In genomic region chr3:159964166-159964973, GRCh38 we compare ENCODE assay signal across 7 cellular contexts. TPM values are rescaled to one million over a fixed set of nuclear protein-coding genes. Genes with fewer than 3 reads are reported as not detected.
A peak's percentile ranks its signal among the peaks of the same experiment; 100 is the strongest.
DNase-seq lines count a peak whose midpoint lies in the region; ATAC-seq and TF ChIP-seq lines count a peak whose summit lies in the region.

No MANE protein-coding gene starts in this region.

- H3K27me3 ChIP-seq in PC-9 (ENCODE audit: insufficient read depth, low read depth) (no peaks in the 10 kb centered on the region), skeletal muscle satellite cell (ENCODE audit: control insufficient read depth, insufficient read depth, low read length) (no peaks in the 10 kb centered on the region), dorsolateral prefrontal cortex (no peaks in the 10 kb centered on the region)
- H3K27me3 ChIP-seq in CD8-positive, alpha-beta memory T cell (ENCODE audit: insufficient read depth, low read length, poor library complexity, severe bottlenecking): no peaks in the 10 kb centered on the region
- no peaks in the 10 kb centered on the region for H3K27me3 ChIP-seq in CD4-positive, alpha-beta T cell (ENCODE audit: control insufficient read depth, insufficient read depth, low read length)

- no peak overlapping the region for H3K4me3 Mint-ChIP-seq in CD8-positive, alpha-beta memory T cell
- H3K4me3 Mint-ChIP-seq in CD4-positive, alpha-beta T cell: no peak overlapping the region

- H3K9me2 ChIP-seq in PC-9 (ENCODE audit: insufficient read depth): no peaks in the 10 kb centered on the region

- peaks cover 4% of the 10 kb centered on the region; the same call in 1 of the 2 replicates for H3F3A ChIP-seq in PC-9 (ENCODE audit: insufficient read depth, low read depth)

- H3K27me3 Mint-ChIP-seq in CD8-positive, alpha-beta memory T cell: peaks cover 3 to 7% of the 10 kb centered on the region in 2 donors
- no peaks in the 10 kb centered on the region for H3K27me3 Mint-ChIP-seq in CD4-positive, alpha-beta T cell

- H3K4me1 Mint-ChIP-seq in CD8-positive, alpha-beta memory T cell: no peaks in the 10 kb centered on the region
- no peaks in the 10 kb centered on the region for H3K4me1 Mint-ChIP-seq in CD4-positive, alpha-beta T cell (ENCODE audit: low read depth)

- intact Hi-C loops in PC-9 (cut with micrococcal nuclease; ENCODE audit: unreplicated experiment): no loop called here
- intact Hi-C loops in CD4-positive, alpha-beta T cell (cut with DNase I, micrococcal nuclease): no loop called here
- intact Hi-C loops in dorsolateral prefrontal cortex (cut with DNase I): no loop called here

- no peaks in the 10 kb centered on the region for H3K79me2 ChIP-seq in PC-9 (ENCODE audit: low read depth)

- H3K36me3 ChIP-seq in PC-9 (ENCODE audit: low read depth) (no peaks in the 10 kb centered on the region), skeletal muscle satellite cell (ENCODE audit: insufficient read depth, low read length) (no peaks in the 10 kb centered on the region)
- no peaks in the 10 kb centered on the region for H3K36me3 ChIP-seq in CD8-positive, alpha-beta memory T cell (ENCODE audit: insufficient read depth, low read length)

- POLR2A ChIA-PET in PC-9 (lab: Charles Lee; ENCODE audit: unreplicated experiment): no interaction called here
- POLR2A ChIA-PET in CD8-positive, alpha-beta memory T cell (lab: Charles Lee): no interaction called here
- POLR2A ChIA-PET in CD4-positive, alpha-beta T cell (lab: Charles Lee): no interaction called here

- peak; percentile 100 for ATAC-seq in GM18873 (IDR thresholded peaks at IDR 0.05; ENCODE audit: low FRiP score, unreplicated experiment)
- ATAC-seq in HG02759 (IDR thresholded peaks at IDR 0.05; ENCODE audit: unreplicated experiment): peak; percentile 99
- ATAC-seq in CD4-positive, alpha-beta T cell (ENCODE audit: poor library complexity): no peak

- H3K4me1 ChIP-seq in PC-9 (replicated peaks; ENCODE audit: insufficient read depth) (peaks cover 15% of the 10 kb centered on the region), skeletal muscle satellite cell (ENCODE audit: control insufficient read depth, insufficient read depth, low read length) (peaks cover 5% of the 10 kb centered on the region)
- H3K4me1 ChIP-seq in CD8-positive, alpha-beta memory T cell (ENCODE audit: insufficient read depth, low read length): no peaks in the 10 kb centered on the region

- H3K9me3 ChIP-seq in PC-9 (ENCODE audit: insufficient read depth, low read depth) (no peaks in the 10 kb centered on the region), skeletal muscle satellite cell (replicated peaks; ENCODE audit: low read length) (no peaks in the 10 kb centered on the region)
- no peaks in the 10 kb centered on the region for H3K9me3 ChIP-seq in CD8-positive, alpha-beta memory T cell (ENCODE audit: low read length)
- H3K9me3 ChIP-seq in CD4-positive, alpha-beta T cell (ENCODE audit: control insufficient read depth, low read length): no peaks in the 10 kb centered on the region

- peak overlapping the region; percentile 33 for H3K4me2 ChIP-seq in PC-9
- H3K4me2 ChIP-seq in skeletal muscle satellite cell (ENCODE audit: low read length): peak overlapping the region; percentile 16

- CTCF ChIA-PET in PC-9 (lab: Charles Lee): interaction anchor here (1.2 kb wide), 1 partner anchor 24 kb away, joined by 15 read pairs; the partner anchor contains the start of gene IL12A
- CTCF ChIA-PET in CD8-positive, alpha-beta memory T cell (lab: Charles Lee): no interaction called here
- CTCF ChIA-PET in CD4-positive, alpha-beta T cell (lab: Charles Lee): no interaction called here

- H3K9me3 Mint-ChIP-seq in CD8-positive, alpha-beta memory T cell: no peaks in the 10 kb centered on the region
- no peaks in the 10 kb centered on the region for H3K9me3 Mint-ChIP-seq in CD4-positive, alpha-beta T cell

- DNase-seq in PC-9: peak in 1 of 2 experiments; percentile 83
- DNase-seq in CD8-positive, alpha-beta memory T cell: no peak
- DNase-seq in CD4-positive, alpha-beta T cell: no peak
- no peak for DNase-seq in dorsolateral prefrontal cortex

- no peaks in the 10 kb centered on the region for H4K20me1 ChIP-seq in PC-9 (ENCODE audit: insufficient read depth)

- peak overlapping the region; percentile 65 for H2AFZ ChIP-seq in PC-9

- H3K9ac ChIP-seq in skeletal muscle satellite cell (ENCODE audit: low read depth, low read length): no peak overlapping the region

- no peak overlapping the region for H3K27ac Mint-ChIP-seq in CD8-positive, alpha-beta memory T cell
- no peak overlapping the region for H3K27ac Mint-ChIP-seq in CD4-positive, alpha-beta T cell

- H3K4me3 ChIP-seq in PC-9: no peak overlapping the region
- H3K4me3 ChIP-seq in skeletal muscle satellite cell (ENCODE audit: low read length): no peak overlapping the region
- H3K4me3 ChIP-seq in CD8-positive, alpha-beta memory T cell (ENCODE audit: low read length): no peak overlapping the region
- H3K4me3 ChIP-seq in dorsolateral prefrontal cortex: no peak overlapping the region

- peak overlapping the region; percentile 79 for H3K27ac ChIP-seq in PC-9
- no peak overlapping the region for H3K27ac ChIP-seq in CD8-positive, alpha-beta memory T cell (ENCODE audit: low read depth, low read length)
- no peak overlapping the region for H3K27ac ChIP-seq in CD4-positive, alpha-beta T cell (ENCODE audit: low read depth, low read length)
- no peak overlapping the region for H3K27ac ChIP-seq in dorsolateral prefrontal cortex

- no TSS peak for BruUV-seq in PC-9 (replicated peaks; lab: Mats Ljungman, UMichigan)

- no peak for TF ChIP-seq CTCF in PC-9 (conservative IDR thresholded peaks at IDR 0.05)
- no peak for TF ChIP-seq CTCF in CD4-positive, alpha-beta T cell (IDR thresholded peaks at IDR 0.05)
- TF ChIP-seq CTCF in dorsolateral prefrontal cortex (IDR thresholded peaks at IDR 0.05 in 54 of 56, conservative IDR thresholded peaks at IDR 0.05 in 2 of 56; ENCODE audit: low read depth in 1 of 56, partially characterized antibody in 56 of 56): no peak

- H3K36me3 Mint-ChIP-seq in CD8-positive, alpha-beta memory T cell: no peaks in the 10 kb centered on the region
- H3K36me3 Mint-ChIP-seq in CD4-positive, alpha-beta T cell (ENCODE audit: low read depth): no peaks in the 10 kb centered on the region

RNA-seq across cellular contexts. Expression of gene IL12A, which starts 24.3 kb away (rescaled TPM):
- total RNA-seq in PC-9 (2021) (0.28 and 0.40 TPM in 2 replicates), dorsolateral prefrontal cortex (1 to 10 TPM in 87 of 120 experiments, under 1 TPM in 28, not detected in 5; 0.38 to 6.5 (median 1.4) TPM)
- total RNA-seq in skeletal muscle satellite cell (2012; rRNA removed): 1.1 and 1.5 TPM in 2 replicates
- not detected for total RNA-seq in CD8-positive, alpha-beta memory T cell
- 0.79 TPM for polyA plus RNA-seq in CD8-positive, alpha-beta memory T cell
- 1 to 10 TPM in 1 of 2 experiments, under 1 TPM in 1; 0.93 to 1.0 TPM for total RNA-seq in CD4-positive, alpha-beta T cell
